Comparison of ENCODE assay signal across 10 cellular contexts in genomic region chr5:72584466-72584865, GRCh38.
DNase-seq lines count a peak whose midpoint lies in the region; ATAC-seq and TF ChIP-seq lines count a peak whose summit lies in the region.
"Had no signal": no experiment of that assay in that cellular context is flagged by ENCODE, and none has a peak within 500 bp of the region (broad histone marks: within the 10 kb centered on the region; RNA-seq: fewer than 3 reads in every experiment).

No MANE protein-coding gene starts in this region.

- TF ChIP-seq CTCF in GM13976 (IDR thresholded peaks at IDR 0.05; ENCODE audit: borderline replicate concordance, control extremely low read depth, extremely low read depth, insufficient read depth, missing control alignments): no peak

- intact Hi-C loops in sciatic nerve (cut with DNase I): no loop called here

- ATAC-seq in GM21786 (IDR thresholded peaks at IDR 0.05; ENCODE audit: unreplicated experiment): peak; percentile 92
- peak; percentile 49 for ATAC-seq in sciatic nerve
- ATAC-seq: activated naive CD8-positive, alpha-beta T cell treated with anti-CD3 and anti-CD28 coated beads, Interleukin-2, amount 50 U/mL, for 24 hours had no signal

- peak; percentile 40 for DNase-seq in GM13976 (ENCODE audit: low spot score)
- peak; percentile 7 for DNase-seq in SW480 (ENCODE audit: low spot score)
- DNase-seq in sciatic nerve (ENCODE audit: low spot score): no peak
- DNase-seq in NCI-H345 (lab: John Stamatoyannopoulos, UW): no peak
- no peak for DNase-seq in activated CD8-positive, alpha-beta memory T cell treated with anti-CD3 and anti-CD28 coated beads, Interleukin-2, amount 50 U/mL, for 4 hours
- no peak for DNase-seq in NCI-H1105 (lab: John Stamatoyannopoulos, UW)
- DNase-seq: activated naive CD8-positive, alpha-beta T cell treated with anti-CD3 and anti-CD28 coated beads, Interleukin-2, amount 50 U/mL, for 24 hours; IMR-90; stomach had no signal

- in situ Hi-C loops in GM13976 (cut with MboI; ENCODE audit: low sequenced_read_pairs, unreplicated experiment): no loop called here

Comparison
In these comparisons a context has a peak if more than half of its experiments do, and no peak if none do; other contexts are left out.
1. DNase-seq: peak in GM13976 (single experiment) and SW480 (single experiment); none in sciatic nerve (single experiment), NCI-H345 (single experiment), activated CD8-positive, alpha-beta memory T cell treated with anti-CD3 and anti-CD28 coated beads, Interleukin-2, amount 50 U/mL, for 4 hours (single experiment) and NCI-H1105 (single experiment).